26 cellular contexts compared by ENCODE assay signal in the genomic region with DNA sequence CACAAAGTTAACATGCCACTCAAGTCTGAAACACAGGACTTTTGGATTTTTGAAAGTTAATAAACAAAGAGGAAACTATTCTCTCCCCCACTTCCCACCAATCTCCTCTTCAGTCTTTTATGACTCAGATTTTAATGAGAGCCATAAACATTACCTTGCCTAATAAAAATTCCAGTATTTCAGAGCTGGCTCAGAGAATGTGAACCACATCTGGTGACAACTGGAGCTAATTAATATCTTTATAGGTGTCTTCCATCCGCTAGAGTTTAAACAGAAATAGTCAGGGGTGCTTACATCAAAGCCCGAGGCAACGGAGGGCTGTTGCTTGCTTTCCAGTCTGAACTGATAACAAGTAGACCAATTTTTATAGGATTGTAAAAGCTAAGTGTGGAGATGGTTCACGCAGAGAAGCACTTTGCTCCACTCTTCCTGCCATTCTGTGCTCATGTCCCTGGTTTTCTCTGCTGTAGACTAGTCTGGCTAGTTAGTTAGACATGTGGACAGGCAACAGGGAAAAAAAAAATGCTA.
A peak's percentile ranks its signal among the peaks of the same experiment; 100 is the strongest.
DNase-seq lines count a peak whose midpoint lies in the region; ATAC-seq and TF ChIP-seq lines count a peak whose summit lies in the region.
"Had no signal": no experiment of that assay in that cellular context is flagged by ENCODE, and none has a peak within 500 bp of the region (broad histone marks: within the 10 kb centered on the region; RNA-seq: fewer than 3 reads in every experiment).

No MANE protein-coding gene starts in this region.

- no peak for TF ChIP-seq EP300 in esophagus muscularis mucosa (IDR thresholded peaks at IDR 0.05)

- H3K27ac Mint-ChIP-seq in stimulated activated naive CD8-positive, alpha-beta T cell treated with anti-CD3 and anti-CD28 coated beads, Interleukin-15, amount 100 ng/mL, for 72 hours: no peak overlapping the region
- H3K27ac Mint-ChIP-seq: activated CD4-positive, alpha-beta T cell treated with anti-CD3 and anti-CD28 coated beads, Interleukin-2, amount 10 ng/mL, durations not matched to agents 7 days and 5 days; activated naive CD8-positive, alpha-beta T cell; activated T-helper 1 cell treated with anti-CD3 and anti-CD28 coated beads, Interleukin-12 subunit alpha, Interleukin-12 subunit beta, Interleukin-2, Interleukin-4 antibody, amounts not matched to agents 30 ng/mL and 10 ng/mL and 1 ng/mL, durations not matched to agents 14 hours and 24 hours and 36 hours; CD8-positive, alpha-beta memory T cell; stimulated activated naive B cell treated with anti-CD40 and anti-IgM and Interleukin-4, amounts not matched to agents 10 μg/mL and 1 μg/mL and 100 μg/mL, for 72 hours had no signal

- H3K4me1 Mint-ChIP-seq in stimulated activated naive CD8-positive, alpha-beta T cell treated with anti-CD3 and anti-CD28 coated beads, Interleukin-15, amount 100 ng/mL, for 72 hours: no peaks in the 10 kb centered on the region
- H3K4me1 Mint-ChIP-seq: activated CD4-positive, alpha-beta T cell treated with anti-CD3 and anti-CD28 coated beads, Interleukin-2, amount 10 ng/mL, durations not matched to agents 7 days and 5 days; CD8-positive, alpha-beta memory T cell; central memory CD8-positive, alpha-beta T cell; stimulated activated naive B cell treated with anti-CD40 and anti-IgM and Interleukin-4, amounts not matched to agents 10 μg/mL and 1 μg/mL and 100 μg/mL, for 72 hours had no signal

- H3K4me3 ChIP-seq in MG63: no peak overlapping the region
- H3K4me3 ChIP-seq in esophagus muscularis mucosa: no peak overlapping the region
- H3K4me3 ChIP-seq: dorsolateral prefrontal cortex, lung, psoas muscle, SJCRH30, skin epidermis, testis, vagina had no signal

- no peak for TF ChIP-seq POLR2A in esophagus muscularis mucosa (IDR thresholded peaks at IDR 0.05; ENCODE audit: low read depth)

- no peaks in the 10 kb centered on the region for H3K9me3 ChIP-seq in MG63
- no peaks in the 10 kb centered on the region for H3K9me3 ChIP-seq in esophagus muscularis mucosa
- H3K9me3 ChIP-seq: neutrophil, psoas muscle, SJCRH30, testis, vagina had no signal

- no peaks in the 10 kb centered on the region for H3K27me3 Mint-ChIP-seq in stimulated activated naive CD8-positive, alpha-beta T cell treated with anti-CD3 and anti-CD28 coated beads, Interleukin-15, amount 100 ng/mL, for 72 hours
- H3K27me3 Mint-ChIP-seq: activated CD4-positive, alpha-beta T cell treated with anti-CD3 and anti-CD28 coated beads, Interleukin-2, amount 10 ng/mL, durations not matched to agents 7 days and 5 days; activated naive CD8-positive, alpha-beta T cell; CD8-positive, alpha-beta memory T cell; central memory CD8-positive, alpha-beta T cell; stimulated activated naive B cell treated with anti-CD40 and anti-IgM and Interleukin-4, amounts not matched to agents 10 μg/mL and 1 μg/mL and 100 μg/mL, for 72 hours had no signal

- intact Hi-C loops in esophagus muscularis mucosa (cut with DNase I): no loop called here

- no peaks in the 10 kb centered on the region for H3K36me3 ChIP-seq in MG63
- H3K36me3 ChIP-seq in esophagus muscularis mucosa: no peaks in the 10 kb centered on the region
- H3K36me3 ChIP-seq: neutrophil, SJCRH30, vagina had no signal

- DNase-seq in EH (ENCODE audit: low read depth) (peak; percentile 25), MG63 (peak; percentile 5), esophagus muscularis mucosa (ENCODE audit: extremely low spot score) (no peak), renal cortical epithelial cell (ENCODE audit: low read depth) (peak; percentile 81)
- no peak for DNase-seq in stimulated activated naive CD8-positive, alpha-beta T cell treated with anti-CD3 and anti-CD28 coated beads, Interleukin-15, amount 100 ng/mL, for 72 hours
- no peak for DNase-seq in activated effector memory CD4-positive, alpha-beta T cell treated with Interleukin-2 at 50 U/mL for 16 hours
- DNase-seq: activated CD4-positive, alpha-beta T cell treated with anti-CD3 and anti-CD28 coated beads, Interleukin-2, amount 10 ng/mL, durations not matched to agents 7 days and 5 days; CD8-positive, alpha-beta memory T cell; dorsolateral prefrontal cortex; foreskin keratinocyte; hippocampal formation; NCI-H1930; NCI-H345; psoas muscle; SJCRH30; stimulated activated CD4-positive, alpha-beta T cell treated with anti-CD3 and anti-CD28 coated beads, Interleukin-2, amount 100 ng/mL, for 48 hours; stimulated activated naive B cell treated with anti-CD40 and anti-IgM and Interleukin-4, amounts not matched to agents 10 μg/mL and 1 μg/mL and 100 μg/mL, for 72 hours; testis had no signal

- WGBS in esophagus muscularis mucosa: 20% methylated on average over 4 of the region's 4 CpGs

- no peak for ATAC-seq in HG03135 (IDR thresholded peaks at IDR 0.05; ENCODE audit: unreplicated experiment)
- ATAC-seq in stimulated activated naive CD8-positive, alpha-beta T cell treated with anti-CD3 and anti-CD28 coated beads, Interleukin-15, amount 100 ng/mL, for 72 hours: no peak
- ATAC-seq: foreskin keratinocyte; psoas muscle; stimulated activated naive B cell treated with anti-CD40 and anti-IgM and Interleukin-4, amounts not matched to agents 10 μg/mL and 1 μg/mL and 100 μg/mL, for 72 hours had no signal

- TF ChIP-seq CTCF in esophagus muscularis mucosa (IDR thresholded peaks at IDR 0.05): no peak

- no peak overlapping the region for H3K4me3 Mint-ChIP-seq in stimulated activated naive CD8-positive, alpha-beta T cell treated with anti-CD3 and anti-CD28 coated beads, Interleukin-15, amount 100 ng/mL, for 72 hours
- H3K4me3 Mint-ChIP-seq: activated CD4-positive, alpha-beta T cell treated with anti-CD3 and anti-CD28 coated beads, Interleukin-2, amount 10 ng/mL, durations not matched to agents 7 days and 5 days; activated naive CD8-positive, alpha-beta T cell; activated T-helper 1 cell treated with anti-CD3 and anti-CD28 coated beads, Interleukin-12 subunit alpha, Interleukin-12 subunit beta, Interleukin-2, Interleukin-4 antibody, amounts not matched to agents 30 ng/mL and 10 ng/mL and 1 ng/mL, durations not matched to agents 14 hours and 24 hours and 36 hours; CD8-positive, alpha-beta memory T cell; central memory CD8-positive, alpha-beta T cell; stimulated activated naive B cell treated with anti-CD40 and anti-IgM and Interleukin-4, amounts not matched to agents 10 μg/mL and 1 μg/mL and 100 μg/mL, for 72 hours had no signal

- H3K27me3 ChIP-seq in MG63: no peaks in the 10 kb centered on the region
- no peaks in the 10 kb centered on the region for H3K27me3 ChIP-seq in esophagus muscularis mucosa
- H3K27me3 ChIP-seq: foreskin keratinocyte, SJCRH30, testis, vagina had no signal

- peaks cover 0 to 21% (median 18%) of the 10 kb centered on the region in 4 donors for H3K4me1 ChIP-seq in esophagus muscularis mucosa
- H3K4me1 ChIP-seq: foreskin keratinocyte, psoas muscle, SJCRH30, testis had no signal

- peaks cover 0 to 5% of the 10 kb centered on the region in 2 donors for H3K9me3 Mint-ChIP-seq in stimulated activated naive CD8-positive, alpha-beta T cell treated with anti-CD3 and anti-CD28 coated beads, Interleukin-15, amount 100 ng/mL, for 72 hours
- H3K9me3 Mint-ChIP-seq: activated CD4-positive, alpha-beta T cell treated with anti-CD3 and anti-CD28 coated beads, Interleukin-2, amount 10 ng/mL, durations not matched to agents 7 days and 5 days; activated T-helper 1 cell treated with anti-CD3 and anti-CD28 coated beads, Interleukin-12 subunit alpha, Interleukin-12 subunit beta, Interleukin-2, Interleukin-4 antibody, amounts not matched to agents 30 ng/mL and 10 ng/mL and 1 ng/mL, durations not matched to agents 14 hours and 24 hours and 36 hours had no signal

- H3K27ac ChIP-seq in esophagus muscularis mucosa (replicated peaks in 1 of 4): peak overlapping the region in 3 of 4 donors; percentile 9 to 58 (median 58)
- H3K27ac ChIP-seq: dorsolateral prefrontal cortex, foreskin keratinocyte, neutrophil, psoas muscle, SJCRH30, skin epidermis, testis, vagina had no signal

Comparison
In these comparisons a context has a peak if more than half of its experiments do, and no peak if none do; other contexts are left out.
1. DNase-seq: peak in EH (single experiment), MG63 (single experiment) and renal cortical epithelial cell (single experiment); none in esophagus muscularis mucosa (single experiment), stimulated activated naive CD8-positive, alpha-beta T cell treated with anti-CD3 and anti-CD28 coated beads, Interleukin-15, amount 100 ng/mL, for 72 hours (0 of 2) and activated effector memory CD4-positive, alpha-beta T cell treated with Interleukin-2 at 50 U/mL for 16 hours (single experiment).